ENCODE assay signal across 8 cellular contexts in the genomic region with DNA sequence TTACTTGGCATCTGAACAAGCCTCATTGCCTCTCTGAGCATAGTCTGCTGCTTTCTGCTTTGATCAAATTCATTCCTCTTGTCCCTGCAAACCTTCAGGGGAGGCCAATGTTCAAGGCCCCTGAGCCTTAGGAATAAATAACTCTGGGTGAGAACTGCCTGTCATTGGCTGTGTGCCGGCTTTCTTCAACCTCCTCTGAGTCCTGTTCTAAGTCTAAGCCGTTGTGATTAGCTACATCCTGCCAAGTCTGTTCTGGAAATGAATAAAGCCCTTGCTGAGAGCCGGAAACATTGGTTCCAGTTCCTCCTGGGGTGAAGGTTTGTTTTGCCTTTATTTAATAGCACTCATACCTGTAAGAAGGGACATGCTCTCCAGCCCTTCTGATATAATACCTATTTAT. TPM values are rescaled to one million over a fixed set of nuclear protein-coding genes. Genes with fewer than 3 reads are reported as not detected.
DNase-seq lines count a peak whose midpoint lies in the region; ATAC-seq and TF ChIP-seq lines count a peak whose summit lies in the region.

No MANE protein-coding gene starts in this region.

- CTCF ChIA-PET in HEK293 (lab: Yijun Ruan, JAX), result interaction anchor here (0.8 kb wide), 1 partner anchor 41 kb away, joined by 3 read pairs; no protein-coding TSS in a partner anchor

- ATAC-seq in activated T-helper 17 cell treated with anti-CD3 and anti-CD28 coated beads, Interleukin-2, amount 50 U/mL, for 72 hours (replicated peaks), result peak; percentile 71
- peak; percentile 61 to 86 (median 76) for ATAC-seq in heart right ventricle

- H3K9ac ChIP-seq in skeletal muscle tissue (ENCODE audit: low read depth in 1 of 3, low read length in 3 of 3), result peak overlapping the region in 2 of 3 donors; percentile 40 to 66

- H3K9me3 ChIP-seq in HEK293 (ENCODE audit: control insufficient read depth, insufficient read depth, low read depth, low read length) (no peaks in the 10 kb centered on the region), heart right ventricle (no peaks in the 10 kb centered on the region), skeletal muscle tissue (ENCODE audit: control insufficient read depth in 3 of 3, low read length in 3 of 3) (no peaks in the 10 kb centered on the region), MG63 (no peaks in the 10 kb centered on the region)

- peaks cover 76% of the 10 kb centered on the region for H3K4me1 Mint-ChIP-seq in activated T-helper 17 cell treated with anti-CD3 and anti-CD28 coated beads, Interleukin-2, amount 50 U/mL, for 72 hours

- H3K4me1 ChIP-seq in HEK293 (ENCODE audit: control insufficient read depth, insufficient read depth, low read length), result peaks cover 6% of the 10 kb centered on the region
- peaks cover 34 to 100% (median 85%) of the 10 kb centered on the region in 9 donors for H3K4me1 ChIP-seq in heart right ventricle
- H3K4me1 ChIP-seq in skeletal muscle tissue (ENCODE audit: control insufficient read depth in 3 of 3, insufficient read depth in 3 of 3, low read length in 3 of 3), result peaks cover 52 to 66% (median 58%) of the 10 kb centered on the region in 3 donors

- H3K9me3 Mint-ChIP-seq in activated T-helper 17 cell treated with anti-CD3 and anti-CD28 coated beads, Interleukin-2, amount 50 U/mL, for 72 hours, result no peaks in the 10 kb centered on the region

- H3K27me3 Mint-ChIP-seq in activated T-helper 17 cell treated with anti-CD3 and anti-CD28 coated beads, Interleukin-2, amount 50 U/mL, for 72 hours, result no peaks in the 10 kb centered on the region

- POLR2A ChIA-PET in HEK293 (lab: Yijun Ruan, JAX), result interaction anchor here (1.2 kb wide), 1 partner anchor 14 kb away, joined by 5 read pairs; a partner anchor contains a TSS

- H3K36me3 ChIP-seq in HEK293 (ENCODE audit: control insufficient read depth in 2 of 2, insufficient read depth in 1 of 2, low read length in 2 of 2), result peaks cover 0 to 11% of the 10 kb centered on the region in 2 experiments; a peak in 2 of 3 replicates
- peaks cover 0 to 6% (median 0%) of the 10 kb centered on the region in 9 donors for H3K36me3 ChIP-seq in heart right ventricle
- H3K36me3 ChIP-seq in skeletal muscle tissue (ENCODE audit: control insufficient read depth in 3 of 3, insufficient read depth in 3 of 3, low read length in 3 of 3), result no peaks in the 10 kb centered on the region
- no peaks in the 10 kb centered on the region for H3K36me3 ChIP-seq in MG63

- H3K27ac ChIP-seq in HEK293 (ENCODE audit: extremely low read depth, low read depth, low read length) (peak overlapping the region; percentile 24; the same call in 1 of the 2 replicates), heart right ventricle (peak overlapping the region; percentile 29 to 87 (median 77)), skeletal muscle tissue (ENCODE audit: low read depth, low read length) (peak overlapping the region; percentile 62)

- H3K27ac Mint-ChIP-seq in activated T-helper 17 cell treated with anti-CD3 and anti-CD28 coated beads, Interleukin-2, amount 50 U/mL, for 72 hours, result peak overlapping the region; percentile 48

- no peak for TF ChIP-seq CTCF in GM10266 (IDR thresholded peaks at IDR 0.05; ENCODE audit: control insufficient read depth, insufficient read depth, low read depth, missing control alignments)
- no peak for TF ChIP-seq CTCF in HEK293 (tag by site-specific recombination; IDR thresholded peaks at IDR 0.05)
- no peak for TF ChIP-seq CTCF in heart right ventricle (IDR thresholded peaks at IDR 0.05)

- H3K27me3 ChIP-seq in heart right ventricle (no peaks in the 10 kb centered on the region), skeletal muscle tissue (ENCODE audit: control insufficient read depth in 3 of 3, insufficient read depth in 3 of 3, low read length in 3 of 3) (no peaks in the 10 kb centered on the region), MG63 (no peaks in the 10 kb centered on the region)

- no peak overlapping the region for H3K4me3 ChIP-seq in HEK293 (ENCODE audit: low read depth, low read length)
- H3K4me3 ChIP-seq in heart right ventricle, result peak overlapping the region in 2 of 10 donors; percentile 6 to 13
- H3K4me3 ChIP-seq in skeletal muscle tissue (ENCODE audit: low read length in 3 of 3), result peak overlapping the region in 2 of 3 donors; percentile 25 to 41
- no peak overlapping the region for H3K4me3 ChIP-seq in MG63

- H3K36me3 Mint-ChIP-seq in activated T-helper 17 cell treated with anti-CD3 and anti-CD28 coated beads, Interleukin-2, amount 50 U/mL, for 72 hours (ENCODE audit: low read depth), result peaks cover 48% of the 10 kb centered on the region

- WGBS in heart right ventricle, 2 donors, result 0 to 3% methylated on average over 3 of the region's 3 CpGs

- H3K4me3 Mint-ChIP-seq in activated T-helper 17 cell treated with anti-CD3 and anti-CD28 coated beads, Interleukin-2, amount 50 U/mL, for 72 hours, result peak overlapping the region; percentile 75

- DNase-seq in GM10266 (ENCODE audit: extremely low spot score) (peak; percentile 52), heart right ventricle (peak in 1 of 2 donors; percentile 51), MG63 (no peak), HUDEP-2 (lab: John Stamatoyannopoulos, UW; ENCODE audit: unreplicated experiment in 76 of 76) (no peak)
- no peak for DNase-seq in activated CD4-positive, alpha-beta T cell treated with anti-CD3 and anti-CD28 coated beads for 48 hours

- intact Hi-C loops in heart right ventricle (cut with DNase I), result no loop called here

TF ChIP-seq in HEK293, 187 proteins besides CTCF, POLR2A, EP300 and RAD21:
- TF ChIP-seq, protein P1, sequence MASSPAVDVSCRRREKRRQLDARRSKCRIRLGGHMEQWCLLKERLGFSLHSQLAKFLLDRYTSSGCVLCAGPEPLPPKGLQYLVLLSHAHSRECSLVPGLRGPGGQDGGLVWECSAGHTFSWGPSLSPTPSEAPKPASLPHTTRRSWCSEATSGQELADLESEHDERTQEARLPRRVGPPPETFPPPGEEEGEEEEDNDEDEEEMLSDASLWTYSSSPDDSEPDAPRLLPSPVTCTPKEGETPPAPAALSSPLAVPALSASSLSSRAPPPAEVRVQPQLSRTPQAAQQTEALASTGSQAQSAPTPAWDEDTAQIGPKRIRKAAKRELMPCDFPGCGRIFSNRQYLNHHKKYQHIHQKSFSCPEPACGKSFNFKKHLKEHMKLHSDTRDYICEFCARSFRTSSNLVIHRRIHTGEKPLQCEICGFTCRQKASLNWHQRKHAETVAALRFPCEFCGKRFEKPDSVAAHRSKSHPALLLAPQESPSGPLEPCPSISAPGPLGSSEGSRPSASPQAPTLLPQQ (tag by site-specific recombination; IDR thresholded peaks at IDR 0.05), result no peak
- TF ChIP-seq ZNF302 (tag by site-specific recombination; IDR thresholded peaks at IDR 0.05; ENCODE audit: low read depth) (no peak), ZNF341 (tag by site-specific recombination; IDR thresholded peaks at IDR 0.05; ENCODE audit: low read depth) (no peak), GLIS1 (tag by site-specific recombination; IDR thresholded peaks at IDR 0.05) (peak; percentile 76), HOXA7 (CRISPR knock-in tag; IDR thresholded peaks at IDR 0.05; ENCODE audit: borderline replicate concordance) (no peak), REPIN1 (tag by site-specific recombination; IDR thresholded peaks at IDR 0.05; ENCODE audit: low read depth) (no peak), ZNF184 (tag by site-specific recombination; IDR thresholded peaks at IDR 0.05) (no peak)

RNA-seq across cellular contexts. Expression of a gene that starts 13.8 kb away (rescaled TPM):
- total RNA-seq in activated T-helper 17 cell treated with anti-CD3 and anti-CD28 coated beads, Interleukin-2, amount 50 U/mL, for 72 hours, result 10 to 100 TPM; 90.8 to 97.1 TPM
- total RNA-seq in heart right ventricle, result 10 to 100 TPM; 27.4 to 42.1 (median 30.6) TPM
- 10 to 100 TPM; 13.4 to 19.3 TPM for polyA plus RNA-seq in heart right ventricle
- 29.2 TPM for total RNA-seq in skeletal muscle tissue
- total RNA-seq in MG63 (2014; rRNA removed; shearing (Covaris generic); ENCODE audit: low replicate concordance), result 39.8 and 44.8 TPM in 2 replicates

RNA-seq across cellular contexts. Expression of a gene that starts 53.8 kb away (rescaled TPM):
- total RNA-seq in activated T-helper 17 cell treated with anti-CD3 and anti-CD28 coated beads, Interleukin-2, amount 50 U/mL, for 72 hours, result 10 to 100 TPM; 28.9 to 35.3 TPM
- 10 to 100 TPM; 12.6 to 20.6 (median 16.3) TPM for total RNA-seq in heart right ventricle
- polyA plus RNA-seq in heart right ventricle, result 10 to 100 TPM in 1 of 2 donors, 1 to 10 TPM in 1; 7.5 to 14.3 TPM
- 10.4 TPM for total RNA-seq in skeletal muscle tissue
- total RNA-seq in MG63 (2014; rRNA removed; shearing (Covaris generic); ENCODE audit: low replicate concordance), result 7.3 and 24.4 TPM in 2 replicates

Comparison
In these comparisons a context has a peak if more than half of its experiments do, and no peak if none do; other contexts are left out.
1. H3K27ac ChIP-seq: peak in every context shown above with its lines; median percentile 77 in heart right ventricle; 62 in skeletal muscle tissue; 24 in HEK293.
2. H3K4me3 ChIP-seq: peak in skeletal muscle tissue (2 of 3); none in HEK293 (single experiment) and MG63 (single experiment).